In the genomic region with DNA sequence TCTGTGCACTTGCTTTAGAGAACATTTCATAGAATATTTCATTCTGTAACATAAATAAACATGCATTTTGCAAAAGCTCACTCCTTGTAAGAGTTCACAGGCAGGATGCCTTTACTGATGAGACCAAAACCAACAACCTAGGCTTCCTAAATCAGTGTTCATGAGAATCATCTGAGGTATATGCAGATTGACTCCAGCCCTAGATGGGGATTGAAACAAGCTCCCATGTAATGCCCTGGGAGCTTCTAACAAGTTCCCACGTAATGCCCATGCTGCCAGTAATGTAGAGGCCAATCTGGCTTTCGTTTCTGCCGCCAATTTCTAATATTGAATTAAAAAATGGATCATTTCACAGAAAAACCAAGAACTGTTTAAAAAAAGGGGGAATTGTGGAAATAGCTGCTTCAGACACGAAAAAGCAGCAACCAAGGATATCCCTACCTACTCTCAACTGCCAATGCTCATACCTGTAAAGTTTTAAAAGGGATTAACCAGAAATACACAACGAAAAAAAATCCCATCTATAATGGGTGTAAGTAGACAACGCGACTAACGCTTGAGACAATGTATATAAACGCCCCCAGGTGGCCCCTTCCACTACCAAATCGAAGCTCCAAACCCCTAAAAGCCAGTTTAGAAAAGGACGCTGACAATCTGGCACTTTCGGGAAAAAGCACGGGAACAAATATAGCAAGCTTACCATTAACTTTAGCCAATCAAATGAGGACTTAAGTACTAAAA, we compare ENCODE assay signal across 9 cellular contexts.
DNase-seq lines count a peak whose midpoint lies in the region; ATAC-seq lines count a peak whose summit lies in the region.
"Had no signal": no experiment of that assay in that cellular context is flagged by ENCODE, and none has a peak within 500 bp of the region (broad histone marks: within the 10 kb centered on the region; RNA-seq: fewer than 3 reads in every experiment).

No MANE protein-coding gene starts in this region.

- H2AFZ ChIP-seq in Karpas-422 (ENCODE audit: low read length): peak overlapping the region; percentile 37; the same call in 1 of the 2 replicates

- no peaks in the 10 kb centered on the region for H3K9me3 Mint-ChIP-seq in activated CD8-positive, alpha-beta T cell treated with anti-CD3 and anti-CD28 coated beads, Interleukin-2, amount 10 ng/mL, durations not matched to agents 7 days and 5 days (ENCODE audit: insufficient read depth)

- H3K4me1 ChIP-seq in Karpas-422 (ENCODE audit: low read length) (peaks cover 30% of the 10 kb centered on the region), muscle layer of duodenum (ENCODE audit: control insufficient read depth in 1 of 2, insufficient read depth in 2 of 2, low read length in 2 of 2) (peaks cover 0 to 8% of the 10 kb centered on the region in 2 donors)

- H3K4me3 ChIP-seq in Karpas-422 (ENCODE audit: low read length) (peak overlapping the region; percentile 61), muscle layer of duodenum (ENCODE audit: low read depth in 1 of 2, low read length in 2 of 2) (peak overlapping the region in 1 of 2 donors; percentile 72)

- ATAC-seq in activated CD8-positive, alpha-beta T cell treated with anti-CD3 and anti-CD28 coated beads, Interleukin-2, amount 10 ng/mL, durations not matched to agents 7 days and 5 days: no peak
- no peak for ATAC-seq in GM18520 (IDR thresholded peaks at IDR 0.05; ENCODE audit: unreplicated experiment)
- ATAC-seq in GM18517 (IDR thresholded peaks at IDR 0.05; ENCODE audit: unreplicated experiment): no peak
- ATAC-seq in GM21526 (IDR thresholded peaks at IDR 0.05; ENCODE audit: low FRiP score, unreplicated experiment): no peak
- ATAC-seq: HCT116 had no signal

- peaks cover 18% of the 10 kb centered on the region for H3K36me3 Mint-ChIP-seq in activated CD8-positive, alpha-beta T cell treated with anti-CD3 and anti-CD28 coated beads, Interleukin-2, amount 10 ng/mL, durations not matched to agents 7 days and 5 days (ENCODE audit: low read depth)

- no peak overlapping the region for H3K4me3 Mint-ChIP-seq in activated CD8-positive, alpha-beta T cell treated with anti-CD3 and anti-CD28 coated beads, Interleukin-2, amount 10 ng/mL, durations not matched to agents 7 days and 5 days

- peaks cover 33% of the 10 kb centered on the region for H3K4me1 Mint-ChIP-seq in activated CD8-positive, alpha-beta T cell treated with anti-CD3 and anti-CD28 coated beads, Interleukin-2, amount 10 ng/mL, durations not matched to agents 7 days and 5 days (ENCODE audit: low read depth)

- no peaks in the 10 kb centered on the region for H4K20me1 ChIP-seq in Karpas-422 (ENCODE audit: insufficient read depth, low read depth, low read length)

- no peaks in the 10 kb centered on the region for H3K36me3 ChIP-seq in Karpas-422 (ENCODE audit: insufficient read depth, low read length)
- H3K36me3 ChIP-seq in muscle layer of duodenum (ENCODE audit: control insufficient read depth in 1 of 2, insufficient read depth in 2 of 2, low read length in 2 of 2): no peaks in the 10 kb centered on the region

- H3K79me2 ChIP-seq in Karpas-422 (ENCODE audit: low read length): no peaks in the 10 kb centered on the region

- no peaks in the 10 kb centered on the region for H3K27me3 Mint-ChIP-seq in activated CD8-positive, alpha-beta T cell treated with anti-CD3 and anti-CD28 coated beads, Interleukin-2, amount 10 ng/mL, durations not matched to agents 7 days and 5 days (ENCODE audit: low read depth)

- in situ Hi-C loops in G401 (cut with HindIII; ENCODE audit: low sequenced_read_pairs): no loop called here

- peak overlapping the region; percentile 62 for H3K4me2 ChIP-seq in Karpas-422 (ENCODE audit: low read depth, low read length, poor library complexity, severe bottlenecking)

- H3K27ac Mint-ChIP-seq in activated CD8-positive, alpha-beta T cell treated with anti-CD3 and anti-CD28 coated beads, Interleukin-2, amount 10 ng/mL, durations not matched to agents 7 days and 5 days: no peak overlapping the region

- CTCF ChIA-PET in activated CD8-positive, alpha-beta T cell treated with anti-CD3 and anti-CD28 coated beads, Interleukin-2, amount 10 ng/mL, durations not matched to agents 7 days and 5 days (lab: Charles Lee): interaction anchor here (0.6 to 6.4 kb wide), 10 partner anchors 9 to 857 kb away, joined by 3 to 38 read pairs (median 4); no protein-coding TSS in a partner anchor

- peak; percentile 18 for DNase-seq in G401 (ENCODE audit: low spot score)
- peak; percentile 62 for DNase-seq in Karpas-422
- peak; percentile 57 for DNase-seq in activated CD8-positive, alpha-beta T cell treated with anti-CD3 and anti-CD28 coated beads, Interleukin-2, amount 10 ng/mL, durations not matched to agents 7 days and 5 days
- DNase-seq in NCI-H1092 treated with DMSO at 0.1 percent for 48 hours (lab: John Stamatoyannopoulos, UW): no peak

- H3K27me3 ChIP-seq in Karpas-422 (ENCODE audit: low read length): no peaks in the 10 kb centered on the region; the same call in 1 of the 2 replicates
- no peaks in the 10 kb centered on the region for H3K27me3 ChIP-seq in muscle layer of duodenum (ENCODE audit: low read depth, low read length)

- H3K27ac ChIP-seq in Karpas-422 (ENCODE audit: low read length): 0 out of 2 replicates have a peak overlapping the region, but pooled peaks have one; percentile 23
- peak overlapping the region; percentile 27 for H3K27ac ChIP-seq in muscle layer of duodenum (ENCODE audit: low read length)

- POLR2A ChIA-PET in activated CD8-positive, alpha-beta T cell treated with anti-CD3 and anti-CD28 coated beads, Interleukin-2, amount 10 ng/mL, durations not matched to agents 7 days and 5 days (lab: Charles Lee): interaction anchor here (0.6 to 12.3 kb wide), 63 partner anchors 9 to 1624 kb away, joined by 3 to 548 read pairs (median 14); a partner anchor contains a TSS

- H3K9me3 ChIP-seq in Karpas-422 (ENCODE audit: low read length) (no peaks in the 10 kb centered on the region), muscle layer of duodenum (ENCODE audit: control insufficient read depth in 1 of 2, low read length in 2 of 2) (no peaks in the 10 kb centered on the region)

- H3K9ac ChIP-seq in Karpas-422 (ENCODE audit: low read length): peak overlapping the region; percentile 69

- H3K9me2 ChIP-seq in Karpas-422 (replicated peaks; ENCODE audit: insufficient read depth, low read length): no peaks in the 10 kb centered on the region
